In genomic region chr11:10625982-10626311, GRCh38 we compare ENCODE assay signal across 25 cellular contexts. TPM values are rescaled to one million over a fixed set of nuclear protein-coding genes. Genes with fewer than 3 reads are reported as not detected.
DNase-seq lines count a peak whose midpoint lies in the region; ATAC-seq and TF ChIP-seq lines count a peak whose summit lies in the region.
"Had no signal": no experiment of that assay in that cellular context is flagged by ENCODE, and none has a peak within 500 bp of the region (broad histone marks: within the 10 kb centered on the region; RNA-seq: fewer than 3 reads in every experiment).

No MANE protein-coding gene starts in this region.

- no peak for TF ChIP-seq EP300 in sigmoid colon (IDR thresholded peaks at IDR 0.05)

- TF ChIP-seq CTCF in left ventricle myocardium inferior (IDR thresholded peaks at IDR 0.05; ENCODE audit: borderline replicate concordance) (no peak), sigmoid colon (IDR thresholded peaks at IDR 0.05) (no peak)

- DNase-seq in left ventricle myocardium inferior (no peak), Right ventricle myocardium inferior (ENCODE audit: missing footprints) (no peak), head of caudate nucleus (peak in 26 of 42 donors; percentile 16 to 76 (median 48)), sigmoid colon (no peak), aorta (peak in 1 of 2 donors; percentile 69), A172 (ENCODE audit: low spot score) (no peak), NCI-H2029 treated with DMSO at 0.1 percent for 48 hours (lab: John Stamatoyannopoulos, UW) (no peak)
- DNase-seq: activated CD8-positive, alpha-beta T cell treated with anti-CD3 and anti-CD28 coated beads for 36 hours; activated naive CD8-positive, alpha-beta T cell treated with anti-CD3 and anti-CD28 coated beads for 36 hours; DMS 273 treated with DMSO at 0.1 percent for 48 hours; GOT3; mucosa of descending colon; NCI-H1436 treated with DMSO at 0.1 percent for 48 hours; NCI-H2171; NCI-H774; occipital lobe; PC-3; stimulated activated naive CD4-positive, alpha-beta T cell had no signal

- WGBS in sigmoid colon, 2 donors = 88 to 94% methylated on average over 13 of the region's 13 CpGs
- WGBS in aorta, 2 donors = 3 to 10% methylated on average over 13 of the region's 13 CpGs

- H3K27me3 ChIP-seq in left ventricle myocardium inferior (ENCODE audit: low read depth) (no peaks in the 10 kb centered on the region), sigmoid colon (no peaks in the 10 kb centered on the region), aorta (ENCODE audit: control insufficient read depth in 1 of 2, insufficient read depth in 2 of 2, low read length in 1 of 2) (no peaks in the 10 kb centered on the region)
- H3K27me3 ChIP-seq: SJSA1 had no signal

- H3K36me3 ChIP-seq in left ventricle myocardium inferior (no peaks in the 10 kb centered on the region), sigmoid colon (peaks cover 17 to 65% (median 46%) of the 10 kb centered on the region in 4 donors), aorta (ENCODE audit: control insufficient read depth in 1 of 2, insufficient read depth in 2 of 2, low read length in 1 of 2) (peaks cover 4 to 19% of the 10 kb centered on the region in 2 donors)
- H3K36me3 ChIP-seq: SJSA1 had no signal

- H3K4me3 ChIP-seq in left ventricle myocardium inferior = no peak overlapping the region
- no peak overlapping the region for H3K4me3 ChIP-seq in sigmoid colon
- H3K4me3 ChIP-seq in aorta (ENCODE audit: low read length in 2 of 2) = no peak overlapping the region
- H3K4me3 ChIP-seq: A549, mucosa of descending colon, SJSA1 had no signal

- intact Hi-C loops in left ventricle myocardium inferior (cut with micrococcal nuclease) (no loop called here), Right ventricle myocardium inferior (cut with DNase I) (no loop called here), head of caudate nucleus (cut with DNase I) (no loop called here), sigmoid colon (cut with DNase I) (no loop called here), aorta (cut with DNase I) (loop anchor here (5.0 to 10.0 kb wide), 2 partner anchors 106 to 109 kb away; no protein-coding TSS in a partner anchor)

- no peaks in the 10 kb centered on the region for H3K4me1 ChIP-seq in left ventricle myocardium inferior
- H3K4me1 ChIP-seq in sigmoid colon = peaks cover 0 to 43% (median 37%) of the 10 kb centered on the region in 4 donors
- no peaks in the 10 kb centered on the region for H3K4me1 ChIP-seq in aorta (ENCODE audit: control insufficient read depth in 1 of 2, insufficient read depth in 2 of 2, low read length in 2 of 2)
- H3K4me1 ChIP-seq: A549 had no signal

- no peak for TF ChIP-seq POLR2A in sigmoid colon (IDR thresholded peaks at IDR 0.05)

- H3K9me3 ChIP-seq in left ventricle myocardium inferior (replicated peaks) = no peaks in the 10 kb centered on the region
- H3K9me3 ChIP-seq in sigmoid colon = no peaks in the 10 kb centered on the region
- no peaks in the 10 kb centered on the region for H3K9me3 ChIP-seq in aorta (ENCODE audit: control insufficient read depth, low read length)
- H3K9me3 ChIP-seq: A549, mucosa of descending colon, SJSA1 had no signal

- H3K27ac ChIP-seq in left ventricle myocardium inferior (replicated peaks) = peak overlapping the region; percentile 44
- H3K27ac ChIP-seq in sigmoid colon = peak overlapping the region; percentile 71 to 87 (median 80)
- H3K27ac ChIP-seq in aorta (ENCODE audit: low read depth in 1 of 2, low read length in 2 of 2) = peak overlapping the region; percentile 62 to 74
- H3K27ac ChIP-seq: SJSA1 had no signal

- ATAC-seq in Right ventricle myocardium inferior (no peak), aorta (ENCODE audit: low FRiP score) (peak; percentile 49), GM19395 (IDR thresholded peaks at IDR 0.05; ENCODE audit: unreplicated experiment) (no peak)
- ATAC-seq: A549; activated CD8-positive, alpha-beta T cell treated with anti-CD3 and anti-CD28 coated beads for 36 hours; mucosa of descending colon; PC-3; sciatic nerve had no signal

RNA-seq across cellular contexts. Expression of gene LYVE1, which starts 57.5 kb away (rescaled TPM):
- total RNA-seq in left ventricle myocardium inferior = 41.1 TPM
- 106 TPM for total RNA-seq in Right ventricle myocardium inferior
- 100 to 1,000 TPM in 3 of 4 donors, 10 to 100 TPM in 1; 41.5 to 158 (median 133) TPM for total RNA-seq in sigmoid colon
- 10 to 100 TPM; 21.3 to 29.4 (median 22.7) TPM for polyA plus RNA-seq in sigmoid colon
- total RNA-seq in aorta = 100 to 1,000 TPM; 165 to 179 TPM
- polyA plus RNA-seq in aorta = 10 to 100 TPM; 11.8 to 28.2 TPM
- total RNA-seq in A172 (2014; rRNA removed; shearing (Covaris generic)) = not detected in 2 replicates
- total RNA-seq: activated CD8-positive, alpha-beta T cell treated with anti-CD3 and anti-CD28 coated beads for 36 hours; activated naive CD8-positive, alpha-beta T cell treated with anti-CD3 and anti-CD28 coated beads for 36 hours; activated T-helper 1 cell treated with anti-CD3 and anti-CD28 coated beads, Interleukin-12 subunit alpha, Interleukin-12 subunit beta, Interleukin-2, Interleukin-4 antibody, amounts not matched to agents 30 ng/mL and 10 ng/mL and 1 ng/mL, durations not matched to agents 14 hours and 24 hours and 36 hours; bronchial epithelial cell; PC-3; SJSA1; T-helper 2 cell treated with Interferon-gamma antibody and Interleukin-4, amounts not matched to agents 100 ng/mL and 5 ng/mL, for 36 hours had no signal

Comparison
In these comparisons a context has a peak if more than half of its experiments do, and no peak if none do; other contexts are left out.
1. DNase-seq: peak in head of caudate nucleus (26 of 42); none in left ventricle myocardium inferior (single experiment), Right ventricle myocardium inferior (single experiment), sigmoid colon (single experiment), A172 (single experiment) and NCI-H2029 treated with DMSO at 0.1 percent for 48 hours (single experiment).
2. RNA of gene LYVE1, which starts 57.5 kb away (total RNA-seq): 165 to 179 TPM in aorta, 41.5 to 158 TPM in sigmoid colon, 106 TPM in Right ventricle myocardium inferior (single experiment) and 41.1 TPM in left ventricle myocardium inferior (single experiment); not detected in A172; every median in the first group is over 10 times any median in the second.
3. intact Hi-C loops: an anchor here in aorta (5.0 to 10.0 kb wide); none called in left ventricle myocardium inferior, Right ventricle myocardium inferior, head of caudate nucleus and sigmoid colon.
4. Peak in every context shown above with its lines, with median percentiles within 50 percentile points of each other: H3K27ac ChIP-seq.